In the genomic region with DNA sequence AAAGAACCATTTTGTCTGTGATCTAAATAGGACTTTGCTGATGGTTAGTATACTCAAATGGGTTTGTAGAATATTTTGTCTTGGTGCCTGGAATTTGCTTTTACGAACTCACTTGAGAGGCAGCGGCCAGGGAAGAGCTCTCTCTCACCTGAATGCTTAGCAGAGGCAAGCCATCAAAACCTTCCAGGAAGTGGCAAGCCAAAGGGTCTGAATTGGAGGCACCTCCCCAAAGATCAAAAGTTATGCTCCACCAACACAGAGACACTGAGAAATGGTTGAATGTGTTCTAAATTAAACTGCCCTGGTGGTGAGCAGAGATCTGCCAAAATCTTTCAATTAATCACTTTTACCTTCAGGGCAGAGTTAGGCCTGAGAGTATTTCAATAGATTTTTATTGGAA, we compare ENCODE assay signal across 15 cellular contexts.
DNase-seq lines count a peak whose midpoint lies in the region; ATAC-seq and TF ChIP-seq lines count a peak whose summit lies in the region.
"Had no signal": no experiment of that assay in that cellular context is flagged by ENCODE, and none has a peak within 500 bp of the region (broad histone marks: within the 10 kb centered on the region; RNA-seq: fewer than 3 reads in every experiment).

No MANE protein-coding gene starts in this region.

- H3K18ac ChIP-seq in IMR-90 (ENCODE audit: low read depth, low read length): peak overlapping the region; percentile 2

- peak overlapping the region; percentile 39 for H2BK20ac ChIP-seq in IMR-90 (ENCODE audit: low read depth, low read length)

- H4K91ac ChIP-seq in IMR-90 (ENCODE audit: insufficient read depth, low read depth, low read length): peak overlapping the region; percentile 13; the same call in 1 of the 2 replicates

- no peak overlapping the region; the same call in 1 of the 2 replicates for H3K14ac ChIP-seq in IMR-90 (replicated peaks; ENCODE audit: low read depth, low read length)

- H2AK9ac ChIP-seq in IMR-90 (replicated peaks; ENCODE audit: low read depth, low read length, poor library complexity): no peak overlapping the region

- H4K20me1 ChIP-seq in IMR-90 (ENCODE audit: insufficient read depth, low read length): no peaks in the 10 kb centered on the region

- peak overlapping the region in 1 of 2 experiments; percentile 15; a peak in 1 of 4 replicates for H4K8ac ChIP-seq in IMR-90 (ENCODE audit: low read depth in 2 of 2, low read length in 2 of 2)

- H3K9ac ChIP-seq in IMR-90 (ENCODE audit: low read depth, low read length): no peak overlapping the region

- H3K27me3 Mint-ChIP-seq in CD8-positive, alpha-beta T cell (ENCODE audit: low read depth): no peaks in the 10 kb centered on the region
- no peaks in the 10 kb centered on the region for H3K27me3 Mint-ChIP-seq in central memory CD8-positive, alpha-beta T cell
- no peaks in the 10 kb centered on the region for H3K27me3 Mint-ChIP-seq in nephron progenitor cell (ENCODE audit: low read depth, poor library complexity)

- peaks cover 51% of the 10 kb centered on the region for H3K4me1 Mint-ChIP-seq in CD8-positive, alpha-beta T cell (ENCODE audit: low read depth)
- peaks cover 47% of the 10 kb centered on the region for H3K4me1 Mint-ChIP-seq in central memory CD8-positive, alpha-beta T cell
- H3K4me1 Mint-ChIP-seq in nephron progenitor cell: peaks cover 14% of the 10 kb centered on the region

- H3K9me1 ChIP-seq in IMR-90 (ENCODE audit: insufficient read depth, low read length): no peaks in the 10 kb centered on the region

- dilution Hi-C loops in IMR-90 (cut with HindIII; ENCODE audit: low sequenced_read_pairs, unreplicated experiment): no loop called here

- H3K4ac ChIP-seq in IMR-90 (ENCODE audit: low read depth, low read length): peak overlapping the region; percentile 41; the same call in 1 of the 2 replicates

- peak overlapping the region; percentile 17; the same call in 1 of the 2 replicates for H4K5ac ChIP-seq in IMR-90 (ENCODE audit: low read depth, low read length)

- no peaks in the 10 kb centered on the region for H3K79me1 ChIP-seq in IMR-90 (ENCODE audit: low read depth in 1 of 2, low read length in 2 of 2)

- H3K4me1 ChIP-seq in CD8-positive, alpha-beta T cell (ENCODE audit: insufficient read depth, low read length): peaks cover 25% of the 10 kb centered on the region
- peaks cover 5% of the 10 kb centered on the region for H3K4me1 ChIP-seq in IMR-90 (ENCODE audit: control insufficient read depth, insufficient read depth, low read length)
- H3K4me1 ChIP-seq: gastroesophageal sphincter had no signal

- TF ChIP-seq RAD21 in IMR-90 (IDR thresholded peaks at IDR 0.05; ENCODE audit: low read length): no peak

- no peaks in the 10 kb centered on the region for H3K27me3 ChIP-seq in CD8-positive, alpha-beta T cell (ENCODE audit: insufficient read depth, low read length)
- no peaks in the 10 kb centered on the region for H3K27me3 ChIP-seq in IMR-90 (ENCODE audit: control insufficient read depth, insufficient read depth, low read length)
- H3K27me3 ChIP-seq: gastroesophageal sphincter had no signal

- H2BK15ac ChIP-seq in IMR-90 (ENCODE audit: low read depth, low read length): no peak overlapping the region

- no peak overlapping the region for H3K27ac ChIP-seq in CD8-positive, alpha-beta T cell (ENCODE audit: low read depth, low read length)
- no peak overlapping the region for H3K27ac ChIP-seq in IMR-90 (ENCODE audit: insufficient read depth, low read length)
- no peak overlapping the region for H3K27ac ChIP-seq in RWPE1
- H3K27ac ChIP-seq: epithelial cell of prostate, gastroesophageal sphincter had no signal

- no peak for TF ChIP-seq CTCF in CD8-positive, alpha-beta T cell (IDR thresholded peaks at IDR 0.05)
- no peak for TF ChIP-seq CTCF in IMR-90 (conservative IDR thresholded peaks at IDR 0.05; ENCODE audit: low read depth, low read length)
- no peak for TF ChIP-seq CTCF in nephron progenitor cell (IDR thresholded peaks at IDR 0.05)
- no peak for TF ChIP-seq CTCF in RWPE1 (conservative IDR thresholded peaks at IDR 0.05; ENCODE audit: low read depth)

- WGBS in IMR-90 (ENCODE audit: extremely low coverage in 2 of 2, insufficient read length in 1 of 2), 2 experiments: no CpG with 5 or more reads among the region's 2 CpGs

- H3K56ac ChIP-seq in IMR-90 (ENCODE audit: extremely low read depth, insufficient read depth, low read length): no peak overlapping the region

- H2AFZ ChIP-seq in IMR-90 (replicated peaks; ENCODE audit: low read length, poor library complexity): no peak overlapping the region

- 0 out of 2 replicates have a peak overlapping the region, but pooled peaks have one; percentile 7 for H3K23ac ChIP-seq in IMR-90 (ENCODE audit: low read depth, low read length)

- peaks cover 38% of the 10 kb centered on the region for H3K36me3 Mint-ChIP-seq in CD8-positive, alpha-beta T cell
- H3K36me3 Mint-ChIP-seq in central memory CD8-positive, alpha-beta T cell (ENCODE audit: insufficient read depth): peaks cover 15% of the 10 kb centered on the region
- no peaks in the 10 kb centered on the region for H3K36me3 Mint-ChIP-seq in nephron progenitor cell (ENCODE audit: low read depth)

- H3K36me3 ChIP-seq in CD8-positive, alpha-beta T cell (ENCODE audit: insufficient read depth, low read length): no peaks in the 10 kb centered on the region
- H3K36me3 ChIP-seq in IMR-90 (ENCODE audit: control insufficient read depth, insufficient read depth, low read length): no peaks in the 10 kb centered on the region
- H3K36me3 ChIP-seq: gastroesophageal sphincter had no signal

- POLR2A ChIA-PET in CD8-positive, alpha-beta T cell (lab: Charles Lee): no interaction called here
- POLR2A ChIA-PET in IMR-90 (lab: Charles Lee; ENCODE audit: unreplicated experiment): no interaction called here
- POLR2A ChIA-PET in RWPE1 (lab: Yijun Ruan, JAX; ENCODE audit: low non-redundant PET): no interaction called here

- H3K9me3 Mint-ChIP-seq in CD8-positive, alpha-beta T cell: peaks cover 5% of the 10 kb centered on the region
- H3K9me3 Mint-ChIP-seq in central memory CD8-positive, alpha-beta T cell: no peaks in the 10 kb centered on the region
- H3K9me3 Mint-ChIP-seq in nephron progenitor cell: peaks cover 28% of the 10 kb centered on the region

- H3K4me2 ChIP-seq in IMR-90 (ENCODE audit: low read depth, low read length): no peak overlapping the region

- H2AK5ac ChIP-seq in IMR-90 (ENCODE audit: low read depth, low read length): no peak overlapping the region

- H3K4me3 ChIP-seq in CD8-positive, alpha-beta T cell (ENCODE audit: low read depth, low read length): no peak overlapping the region
- no peak overlapping the region for H3K4me3 ChIP-seq in IMR-90 (ENCODE audit: insufficient read depth, low read depth, low read length)
- H3K4me3 ChIP-seq: gastroesophageal sphincter, GM12878 had no signal

- BruUV-seq in IMR-90 (replicated peaks; lab: Mats Ljungman, UMichigan): no TSS peak

- intact Hi-C loops in CD8-positive, alpha-beta T cell (cut with DNase I, micrococcal nuclease): loop anchor here in 1 of 2 experiments (2.0 kb wide), 1 partner anchor 20 kb away; no protein-coding TSS in a partner anchor
- intact Hi-C loops in IMR-90 (cut with micrococcal nuclease): no loop called here

- peak overlapping the region; percentile 19 for H3K4me3 Mint-ChIP-seq in CD8-positive, alpha-beta T cell
- no peak overlapping the region for H3K4me3 Mint-ChIP-seq in central memory CD8-positive, alpha-beta T cell
- H3K4me3 Mint-ChIP-seq in nephron progenitor cell: no peak overlapping the region

- no peaks in the 10 kb centered on the region for H3K9me3 ChIP-seq in CD8-positive, alpha-beta T cell (ENCODE audit: low read length)
- no peaks in the 10 kb centered on the region; the same call in 1 of the 2 replicates for H3K9me3 ChIP-seq in IMR-90 (ENCODE audit: control insufficient read depth, insufficient read depth, low read length)

- peak overlapping the region; percentile 37 for H3K27ac Mint-ChIP-seq in CD8-positive, alpha-beta T cell
- H3K27ac Mint-ChIP-seq in central memory CD8-positive, alpha-beta T cell (ENCODE audit: low read depth): no peak overlapping the region
- peak overlapping the region; percentile 11 for H3K27ac Mint-ChIP-seq in nephron progenitor cell

- H2BK5ac ChIP-seq in IMR-90 (ENCODE audit: low read depth, low read length, poor library complexity, severe bottlenecking): no peak overlapping the region

- in situ Hi-C loops in IMR-90 (cut with MboI; ENCODE audit: low sequenced_read_pairs): no loop called here

- CTCF ChIA-PET in CD8-positive, alpha-beta T cell (lab: Charles Lee): no interaction called here
- CTCF ChIA-PET in IMR-90 (lab: Yijun Ruan, JAX): no interaction called here
- CTCF ChIA-PET in RWPE1 (lab: Yijun Ruan, JAX): no interaction called here

- peak; percentile 62 for ATAC-seq in CD8-positive, alpha-beta T cell
- ATAC-seq in IMR-90 (ENCODE audit: low read depth) (no peak), GM19467 (IDR thresholded peaks at IDR 0.05; ENCODE audit: unreplicated experiment) (no peak)
- peak; percentile 49 for ATAC-seq in central memory CD8-positive, alpha-beta T cell (replicated peaks; ENCODE audit: extremely low read depth, poor library complexity, severe bottlenecking)
- ATAC-seq: gastroesophageal sphincter, GM12878 had no signal

- DNase-seq in CD8-positive, alpha-beta T cell: no peak
- DNase-seq in IMR-90: no peak
- no peak for DNase-seq in central memory CD8-positive, alpha-beta T cell (ENCODE audit: low spot score in 2 of 2)
- no peak for DNase-seq in nephron progenitor cell
- no peak for DNase-seq in hypothalamus (lab: John Stamatoyannopoulos, UW)
- no peak for DNase-seq in RWPE1 (ENCODE audit: low spot score)
- DNase-seq: GF-D8; HCEC 1CT; Kasumi-1; NCI-H524; stimulated activated CD4-positive, alpha-beta T cell treated with anti-CD3 and anti-CD28 coated beads, Interleukin-4, amount 100 ng/mL, for 1 hour had no signal

- peak overlapping the region; percentile 47 for H2BK120ac ChIP-seq in IMR-90 (ENCODE audit: low read depth, low read length)

- TF ChIP-seq POLR2A in IMR-90 (IDR thresholded peaks at IDR 0.05; ENCODE audit: low read depth, low read length): no peak

TF ChIP-seq in IMR-90, 13 proteins besides CTCF, POLR2A, EP300 and RAD21 (continues in another document):
- TF ChIP-seq FOS (IDR thresholded peaks at IDR 0.05; ENCODE audit: low read depth, low read length): no peak
- no peak for TF ChIP-seq USF2 (IDR thresholded peaks at IDR 0.05; ENCODE audit: low read depth, low read length)
- TF ChIP-seq SMC3 (IDR thresholded peaks at IDR 0.05; ENCODE audit: low read depth, low read length): no peak
- TF ChIP-seq BHLHE40 (IDR thresholded peaks at IDR 0.05; ENCODE audit: low read depth, low read length): no peak

Comparison
In these comparisons a context has a peak if more than half of its experiments do, and no peak if none do; other contexts are left out.
1. ATAC-seq: peak in CD8-positive, alpha-beta T cell (single experiment) and central memory CD8-positive, alpha-beta T cell (single experiment); none in IMR-90 (single experiment) and GM19467 (single experiment).